Comparison of ENCODE assay signal across 1 cellular context in genomic region chr12:69337325-69337724, GRCh38.
TF ChIP-seq lines count a peak whose summit lies in the region.

No MANE protein-coding gene starts in this region.

TF ChIP-seq in GM12878, 131 proteins besides CTCF, POLR2A, EP300 and RAD21:
- TF ChIP-seq, protein P1, sequence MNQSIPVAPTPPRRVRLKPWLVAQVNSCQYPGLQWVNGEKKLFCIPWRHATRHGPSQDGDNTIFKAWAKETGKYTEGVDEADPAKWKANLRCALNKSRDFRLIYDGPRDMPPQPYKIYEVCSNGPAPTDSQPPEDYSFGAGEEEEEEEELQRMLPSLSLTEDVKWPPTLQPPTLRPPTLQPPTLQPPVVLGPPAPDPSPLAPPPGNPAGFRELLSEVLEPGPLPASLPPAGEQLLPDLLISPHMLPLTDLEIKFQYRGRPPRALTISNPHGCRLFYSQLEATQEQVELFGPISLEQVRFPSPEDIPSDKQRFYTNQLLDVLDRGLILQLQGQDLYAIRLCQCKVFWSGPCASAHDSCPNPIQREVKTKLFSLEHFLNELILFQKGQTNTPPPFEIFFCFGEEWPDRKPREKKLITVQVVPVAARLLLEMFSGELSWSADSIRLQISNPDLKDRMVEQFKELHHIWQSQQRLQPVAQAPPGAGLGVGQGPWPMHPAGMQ (IDR thresholded peaks at IDR 0.05; ENCODE audit: borderline replicate concordance), result no peak
- TF ChIP-seq IKZF2 (IDR thresholded peaks at IDR 0.05), result no peak
- TF ChIP-seq, protein P2, sequence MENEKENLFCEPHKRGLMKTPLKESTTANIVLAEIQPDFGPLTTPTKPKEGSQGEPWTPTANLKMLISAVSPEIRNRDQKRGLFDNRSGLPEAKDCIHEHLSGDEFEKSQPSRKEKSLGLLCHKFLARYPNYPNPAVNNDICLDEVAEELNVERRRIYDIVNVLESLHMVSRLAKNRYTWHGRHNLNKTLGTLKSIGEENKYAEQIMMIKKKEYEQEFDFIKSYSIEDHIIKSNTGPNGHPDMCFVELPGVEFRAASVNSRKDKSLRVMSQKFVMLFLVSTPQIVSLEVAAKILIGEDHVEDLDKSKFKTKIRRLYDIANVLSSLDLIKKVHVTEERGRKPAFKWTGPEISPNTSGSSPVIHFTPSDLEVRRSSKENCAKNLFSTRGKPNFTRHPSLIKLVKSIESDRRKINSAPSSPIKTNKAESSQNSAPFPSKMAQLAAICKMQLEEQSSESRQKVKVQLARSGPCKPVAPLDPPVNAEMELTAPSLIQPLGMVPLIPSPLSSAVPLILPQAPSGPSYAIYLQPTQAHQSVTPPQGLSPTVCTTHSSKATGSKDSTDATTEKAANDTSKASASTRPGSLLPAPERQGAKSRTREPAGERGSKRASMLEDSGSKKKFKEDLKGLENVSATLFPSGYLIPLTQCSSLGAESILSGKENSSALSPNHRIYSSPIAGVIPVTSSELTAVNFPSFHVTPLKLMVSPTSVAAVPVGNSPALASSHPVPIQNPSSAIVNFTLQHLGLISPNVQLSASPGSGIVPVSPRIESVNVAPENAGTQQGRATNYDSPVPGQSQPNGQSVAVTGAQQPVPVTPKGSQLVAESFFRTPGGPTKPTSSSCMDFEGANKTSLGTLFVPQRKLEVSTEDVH (IDR thresholded peaks at IDR 0.05; ENCODE audit: low read depth, partially characterized antibody), result no peak
- no peak for TF ChIP-seq FOS (IDR thresholded peaks at IDR 0.05; ENCODE audit: borderline replicate concordance, extremely low read depth, insufficient read length)
- no peak for TF ChIP-seq ATF7 (IDR thresholded peaks at IDR 0.05; ENCODE audit: low read depth)
- TF ChIP-seq, protein P3, sequence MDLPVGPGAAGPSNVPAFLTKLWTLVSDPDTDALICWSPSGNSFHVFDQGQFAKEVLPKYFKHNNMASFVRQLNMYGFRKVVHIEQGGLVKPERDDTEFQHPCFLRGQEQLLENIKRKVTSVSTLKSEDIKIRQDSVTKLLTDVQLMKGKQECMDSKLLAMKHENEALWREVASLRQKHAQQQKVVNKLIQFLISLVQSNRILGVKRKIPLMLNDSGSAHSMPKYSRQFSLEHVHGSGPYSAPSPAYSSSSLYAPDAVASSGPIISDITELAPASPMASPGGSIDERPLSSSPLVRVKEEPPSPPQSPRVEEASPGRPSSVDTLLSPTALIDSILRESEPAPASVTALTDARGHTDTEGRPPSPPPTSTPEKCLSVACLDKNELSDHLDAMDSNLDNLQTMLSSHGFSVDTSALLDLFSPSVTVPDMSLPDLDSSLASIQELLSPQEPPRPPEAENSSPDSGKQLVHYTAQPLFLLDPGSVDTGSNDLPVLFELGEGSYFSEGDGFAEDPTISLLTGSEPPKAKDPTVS (IDR thresholded peaks at IDR 0.05; ENCODE audit: low read depth, low read length), result no peak
TF ChIP-seq in GM12878: peak in this region for 0.
